10 cellular contexts compared by ENCODE assay signal in the genomic region with DNA sequence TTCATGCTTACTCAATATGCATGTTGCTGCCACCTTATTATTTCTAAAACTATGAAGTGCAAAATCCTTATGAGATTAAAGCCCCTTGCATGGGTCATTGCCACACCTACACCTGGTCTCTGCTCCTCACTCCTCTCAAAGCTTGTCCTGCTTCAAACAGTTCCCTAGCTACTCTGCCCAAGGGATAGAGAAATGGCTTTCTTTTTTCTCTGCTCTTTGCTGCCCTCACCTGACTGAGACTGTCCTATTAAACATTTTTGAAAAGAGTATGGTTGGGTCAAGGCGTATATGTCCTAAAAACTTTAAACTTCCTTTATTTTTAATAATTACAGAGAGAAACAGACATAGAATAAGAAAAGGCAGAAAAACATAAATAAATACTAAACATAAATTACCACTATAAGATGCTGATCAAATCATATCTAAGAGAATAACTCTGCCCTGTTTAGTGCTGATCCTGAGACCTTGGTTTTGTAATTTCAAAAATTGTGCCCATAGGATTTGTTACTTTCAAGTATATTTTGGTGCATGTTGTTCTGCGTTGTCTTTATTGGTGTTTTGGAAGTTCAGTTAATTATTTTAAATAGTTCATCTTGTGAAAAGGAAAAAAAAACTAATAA.
DNase-seq lines count a peak whose midpoint lies in the region; ATAC-seq and TF ChIP-seq lines count a peak whose summit lies in the region.
"Had no signal": no experiment of that assay in that cellular context is flagged by ENCODE, and none has a peak within 500 bp of the region (broad histone marks: within the 10 kb centered on the region; RNA-seq: fewer than 3 reads in every experiment).

No MANE protein-coding gene starts in this region.

- CTCF ChIA-PET in activated CD8-positive, alpha-beta memory T cell treated with anti-CD3 and anti-CD28 coated beads, Interleukin-2, amount 10 ng/mL, durations not matched to agents 7 days and 5 days (lab: Charles Lee), result no interaction called here

- no peak overlapping the region for H3K4me3 Mint-ChIP-seq in activated CD8-positive, alpha-beta memory T cell treated with anti-CD3 and anti-CD28 coated beads, Interleukin-2, amount 10 ng/mL, durations not matched to agents 7 days and 5 days
- H3K4me3 Mint-ChIP-seq: B cell had no signal

- no peaks in the 10 kb centered on the region for H3K9me3 Mint-ChIP-seq in activated CD8-positive, alpha-beta memory T cell treated with anti-CD3 and anti-CD28 coated beads, Interleukin-2, amount 10 ng/mL, durations not matched to agents 7 days and 5 days (ENCODE audit: low read depth)

- DNase-seq in NCI-H2107 treated with DMSO at 0.1 percent for 48 hours (lab: John Stamatoyannopoulos, UW; ENCODE audit: unreplicated experiment), result peak; percentile 4
- DNase-seq in NCI-H2107 (lab: John Stamatoyannopoulos, UW), result no peak
- DNase-seq in NCI-H82 (lab: John Stamatoyannopoulos, UW), result peak; percentile 29
- peak; percentile 34 for DNase-seq in epithelial cell of esophagus (ENCODE audit: low read depth)
- peak; percentile 42 for DNase-seq in retina
- no peak for DNase-seq in activated CD8-positive, alpha-beta memory T cell treated with anti-CD3 and anti-CD28 coated beads, Interleukin-2, amount 10 ng/mL, durations not matched to agents 7 days and 5 days
- DNase-seq: cortex of kidney had no signal

- no peak overlapping the region for H3K4me3 ChIP-seq in epithelial cell of esophagus (ENCODE audit: low read length)

- peak; percentile 54 for TF ChIP-seq CTCF in epithelial cell of esophagus (IDR thresholded peaks at IDR 0.05; ENCODE audit: insufficient read depth, low read depth, low read length, missing control alignments)

- no peaks in the 10 kb centered on the region for H3K4me1 Mint-ChIP-seq in activated CD8-positive, alpha-beta memory T cell treated with anti-CD3 and anti-CD28 coated beads, Interleukin-2, amount 10 ng/mL, durations not matched to agents 7 days and 5 days
- H3K4me1 Mint-ChIP-seq: B cell had no signal

- ATAC-seq in GM18870 (IDR thresholded peaks at IDR 0.05; ENCODE audit: unreplicated experiment), result no peak
- no peak for ATAC-seq in GM21619 (IDR thresholded peaks at IDR 0.05; ENCODE audit: unreplicated experiment)
- no peak for ATAC-seq in activated CD8-positive, alpha-beta memory T cell treated with anti-CD3 and anti-CD28 coated beads, Interleukin-2, amount 10 ng/mL, durations not matched to agents 7 days and 5 days

- H3K27ac Mint-ChIP-seq in activated CD8-positive, alpha-beta memory T cell treated with anti-CD3 and anti-CD28 coated beads, Interleukin-2, amount 10 ng/mL, durations not matched to agents 7 days and 5 days, result no peak overlapping the region
- H3K27ac Mint-ChIP-seq: B cell had no signal

- no peaks in the 10 kb centered on the region for H3K27me3 Mint-ChIP-seq in activated CD8-positive, alpha-beta memory T cell treated with anti-CD3 and anti-CD28 coated beads, Interleukin-2, amount 10 ng/mL, durations not matched to agents 7 days and 5 days
- H3K27me3 Mint-ChIP-seq: B cell had no signal

- H3K36me3 Mint-ChIP-seq in activated CD8-positive, alpha-beta memory T cell treated with anti-CD3 and anti-CD28 coated beads, Interleukin-2, amount 10 ng/mL, durations not matched to agents 7 days and 5 days, result no peaks in the 10 kb centered on the region

Comparison
In these comparisons a context has a peak if more than half of its experiments do, and no peak if none do; other contexts are left out.
1. DNase-seq: peak in NCI-H2107 treated with DMSO at 0.1 percent for 48 hours (single experiment), NCI-H82 (single experiment), epithelial cell of esophagus (single experiment) and retina (single experiment); none in NCI-H2107 (single experiment) and activated CD8-positive, alpha-beta memory T cell treated with anti-CD3 and anti-CD28 coated beads, Interleukin-2, amount 10 ng/mL, durations not matched to agents 7 days and 5 days (single experiment).